In the genomic region with DNA sequence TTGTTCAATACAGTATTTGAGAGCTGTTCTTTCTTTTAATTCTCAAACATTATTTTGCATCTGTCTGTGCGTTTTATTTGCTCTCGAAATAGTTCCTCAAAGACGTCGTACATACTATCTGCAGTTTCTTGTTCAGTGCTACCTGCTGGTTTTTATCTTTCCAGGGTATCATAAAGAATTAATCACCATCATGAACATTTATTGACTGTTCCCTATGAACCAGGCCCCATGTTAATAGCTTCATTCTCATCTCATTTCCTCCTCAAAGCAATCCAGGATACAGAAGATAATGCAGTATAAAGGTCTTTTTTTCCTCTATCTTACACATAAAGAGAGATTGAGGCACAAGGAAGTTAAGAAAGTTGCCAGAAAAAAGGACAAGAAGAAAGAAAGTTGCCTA, we compare ENCODE assay signal across 37 cellular contexts.
"Had no signal": no experiment of that assay in that cellular context is flagged by ENCODE, and none has a peak within 500 bp of the region (broad histone marks: within the 10 kb centered on the region; RNA-seq: fewer than 3 reads in every experiment).

No MANE protein-coding gene starts in this region.

- H3K4me1 ChIP-seq: adrenal gland, body of pancreas, breast epithelium had no signal

- H3K9me3 ChIP-seq: adrenal gland, body of pancreas, breast epithelium had no signal

- DNase-seq: activated B cell treated with CpG ODN at 0.5 μM for 24 hours; activated CD4-positive, alpha-beta memory T cell treated with anti-CD3 and anti-CD28 coated beads for 36 hours; activated CD4-positive, alpha-beta T cell treated with anti-CD3 and anti-CD28 coated beads for 4 hours; activated CD4-positive, alpha-beta T cell treated with anti-CD3 and anti-CD28 coated beads, Interleukin-2, amount 10 ng/mL, durations not matched to agents 24 days and 14 days; activated CD4-positive, alpha-beta T cell treated with anti-CD3 and anti-CD28 coated beads, Interleukin-2, amount 50 U/mL, for 1 hour; activated CD4-positive, alpha-beta T cell treated with anti-CD3 and anti-CD28 coated beads, Interleukin-2, amount 50 U/mL, for 4 hours; activated CD4-positive, CD25-positive, alpha-beta regulatory T cell treated with anti-CD3 and anti-CD28 coated beads, Interleukin-2, amount 50 U/mL, for 72 hours; activated CD8-positive, alpha-beta memory T cell treated with anti-CD3 and anti-CD28 coated beads, Interleukin-2, amount 50 U/mL, for 4 hours; activated CD8-positive, alpha-beta T cell treated with anti-CD3 and anti-CD28 coated beads for 36 hours; activated effector memory CD4-positive, alpha-beta T cell treated with anti-CD3 and anti-CD28 coated beads, Interleukin-2, amount 50 U/mL, for 16 hours; activated gamma-delta T cell treated with Interleukin-2 at 50 U/mL for 16 hours; activated naive CD4-positive, alpha-beta T cell; activated naive CD4-positive, alpha-beta T cell treated with anti-CD3 and anti-CD28 coated beads for 36 hours; activated naive CD4-positive, alpha-beta T cell treated with anti-CD3 and anti-CD28 coated beads, Interleukin-2, amount 50 U/mL, for 16 hours; activated naive CD8-positive, alpha-beta T cell treated with anti-CD3 and anti-CD28 coated beads, Interleukin-2, amount 10 ng/mL, durations not matched to agents 7 days and 5 days; activated T-cell treated with anti-CD3 and anti-CD28 coated beads for 4 hours; activated T-cell treated with anti-CD3 and anti-CD28 coated beads, Interleukin-2, amount 50 U/mL, for 1 hour; activated T-cell treated with anti-CD3 and anti-CD28 coated beads, Interleukin-2, amount 50 U/mL, for 4 hours; activated T-cell treated with anti-CD3 and anti-CD28 coated beads, Interleukin-2, amount 50 U/mL, for 72 hours; adrenal gland; amniotic stem cell; aorta; body of pancreas; brain microvascular endothelial cell; central memory CD4-positive, alpha-beta T cell; T-helper 1 cell; T-helper 2 cell; T-helper 9 cell had no signal

- H3K27me3 ChIP-seq: adrenal gland, body of pancreas, brain microvascular endothelial cell, breast epithelium had no signal

- H3K4me1 Mint-ChIP-seq: activated B cell treated with CpG ODN at 0.5 μM for 24 hours; activated CD4-positive, alpha-beta T cell treated with anti-CD3 and anti-CD28 coated beads, Interleukin-2, amount 10 ng/mL, durations not matched to agents 24 days and 14 days; activated naive CD8-positive, alpha-beta T cell treated with anti-CD3 and anti-CD28 coated beads, Interleukin-2, amount 10 ng/mL, durations not matched to agents 7 days and 5 days; activated T-helper 17 cell treated with anti-CD3 and anti-CD28 coated beads, Interleukin-2, amount 50 U/mL, for 72 hours had no signal

- H3K4me3 Mint-ChIP-seq: activated B cell treated with CpG ODN at 0.5 μM for 24 hours; activated CD4-positive, alpha-beta memory T cell treated with anti-CD3 and anti-CD28 coated beads for 36 hours; activated CD4-positive, alpha-beta T cell treated with anti-CD3 and anti-CD28 coated beads, Interleukin-2, amount 10 ng/mL, durations not matched to agents 24 days and 14 days; activated CD8-positive, alpha-beta T cell treated with anti-CD3 and anti-CD28 coated beads for 36 hours; activated naive CD4-positive, alpha-beta T cell treated with anti-CD3 and anti-CD28 coated beads for 36 hours; activated naive CD8-positive, alpha-beta T cell; activated naive CD8-positive, alpha-beta T cell treated with anti-CD3 and anti-CD28 coated beads, Interleukin-2, amount 10 ng/mL, durations not matched to agents 7 days and 5 days; activated T-cell treated with anti-CD3 and anti-CD28 coated beads, Interleukin-2, amount 50 U/mL, for 4 hours; activated T-cell treated with anti-CD3 and anti-CD28 coated beads, Interleukin-2, amount 50 U/mL, for 72 hours; activated T-helper 1 cell treated with anti-CD3 and anti-CD28 coated beads, Interleukin-12 subunit alpha, Interleukin-12 subunit beta, Interleukin-2, Interleukin-4 antibody, amounts not matched to agents 30 ng/mL and 10 ng/mL and 1 ng/mL, durations not matched to agents 14 hours and 24 hours and 36 hours; activated T-helper 17 cell treated with anti-CD3 and anti-CD28 coated beads, Interleukin-2, amount 50 U/mL, for 72 hours; T-helper 1 cell treated with Interleukin-12 subunit alpha and Interleukin-12 subunit beta and Interleukin-4 antibody, amounts not matched to agents 30 μg/mL and 1 μg/mL, for 36 hours; T-helper 2 cell treated with Interferon-gamma antibody and Interleukin-4, amounts not matched to agents 5 μg/mL and 100 μg/mL, for 36 hours had no signal

- H3K9me3 Mint-ChIP-seq: activated B cell treated with CpG ODN at 0.5 μM for 24 hours; activated CD4-positive, alpha-beta memory T cell treated with anti-CD3 and anti-CD28 coated beads for 36 hours; activated CD4-positive, alpha-beta T cell treated with anti-CD3 and anti-CD28 coated beads, Interleukin-2, amount 10 ng/mL, durations not matched to agents 24 days and 14 days; activated CD8-positive, alpha-beta T cell treated with anti-CD3 and anti-CD28 coated beads for 36 hours; activated naive CD4-positive, alpha-beta T cell treated with anti-CD3 and anti-CD28 coated beads for 36 hours; activated naive CD8-positive, alpha-beta T cell treated with anti-CD3 and anti-CD28 coated beads, Interleukin-2, amount 10 ng/mL, durations not matched to agents 7 days and 5 days; activated T-cell treated with anti-CD3 and anti-CD28 coated beads, Interleukin-2, amount 50 U/mL, for 4 hours; activated T-cell treated with anti-CD3 and anti-CD28 coated beads, Interleukin-2, amount 50 U/mL, for 72 hours; activated T-helper 1 cell treated with anti-CD3 and anti-CD28 coated beads, Interleukin-12 subunit alpha, Interleukin-12 subunit beta, Interleukin-2, Interleukin-4 antibody, amounts not matched to agents 30 ng/mL and 10 ng/mL and 1 ng/mL, durations not matched to agents 14 hours and 24 hours and 36 hours; activated T-helper 17 cell treated with anti-CD3 and anti-CD28 coated beads, Interleukin-2, amount 50 U/mL, for 72 hours; T-helper 1 cell treated with Interleukin-12 subunit alpha and Interleukin-12 subunit beta and Interleukin-4 antibody, amounts not matched to agents 30 μg/mL and 1 μg/mL, for 36 hours; T-helper 2 cell treated with Interferon-gamma antibody and Interleukin-4, amounts not matched to agents 5 μg/mL and 100 μg/mL, for 36 hours had no signal

- H3K36me3 Mint-ChIP-seq: activated CD4-positive, alpha-beta memory T cell treated with anti-CD3 and anti-CD28 coated beads for 36 hours; activated naive CD8-positive, alpha-beta T cell; activated naive CD8-positive, alpha-beta T cell treated with anti-CD3 and anti-CD28 coated beads, Interleukin-2, amount 10 ng/mL, durations not matched to agents 7 days and 5 days had no signal

- FAIRE-seq: astrocyte, TTC549 had no signal

- H3K27me3 Mint-ChIP-seq: activated B cell treated with CpG ODN at 0.5 μM for 24 hours; activated CD4-positive, alpha-beta memory T cell treated with anti-CD3 and anti-CD28 coated beads for 36 hours; activated CD8-positive, alpha-beta T cell treated with anti-CD3 and anti-CD28 coated beads for 36 hours; activated T-helper 17 cell treated with anti-CD3 and anti-CD28 coated beads, Interleukin-2, amount 50 U/mL, for 72 hours had no signal

- H3K27ac ChIP-seq: adrenal gland, body of pancreas, brain microvascular endothelial cell, breast epithelium, VCaP had no signal

- ATAC-seq: activated CD8-positive, alpha-beta T cell treated with anti-CD3 and anti-CD28 coated beads for 36 hours; activated T-cell treated with anti-CD3 and anti-CD28 coated beads, Interleukin-2, amount 50 U/mL, for 4 hours; activated T-cell treated with anti-CD3 and anti-CD28 coated beads, Interleukin-2, amount 50 U/mL, for 72 hours; activated T-helper 17 cell treated with anti-CD3 and anti-CD28 coated beads, Interleukin-2, amount 50 U/mL, for 72 hours; body of pancreas had no signal

- H3K4me3 ChIP-seq: adrenal gland, body of pancreas, breast epithelium had no signal

- H3K27ac Mint-ChIP-seq: activated B cell treated with CpG ODN at 0.5 μM for 24 hours; activated CD4-positive, alpha-beta memory T cell treated with anti-CD3 and anti-CD28 coated beads for 36 hours; activated CD4-positive, alpha-beta T cell treated with anti-CD3 and anti-CD28 coated beads, Interleukin-2, amount 10 ng/mL, durations not matched to agents 24 days and 14 days; activated CD8-positive, alpha-beta T cell treated with anti-CD3 and anti-CD28 coated beads for 36 hours; activated naive CD4-positive, alpha-beta T cell treated with anti-CD3 and anti-CD28 coated beads for 36 hours; activated naive CD8-positive, alpha-beta T cell; activated naive CD8-positive, alpha-beta T cell treated with anti-CD3 and anti-CD28 coated beads, Interleukin-2, amount 10 ng/mL, durations not matched to agents 7 days and 5 days; activated T-cell treated with anti-CD3 and anti-CD28 coated beads, Interleukin-2, amount 50 U/mL, for 72 hours; activated T-helper 1 cell treated with anti-CD3 and anti-CD28 coated beads, Interleukin-12 subunit alpha, Interleukin-12 subunit beta, Interleukin-2, Interleukin-4 antibody, amounts not matched to agents 30 ng/mL and 10 ng/mL and 1 ng/mL, durations not matched to agents 14 hours and 24 hours and 36 hours; activated T-helper 17 cell treated with anti-CD3 and anti-CD28 coated beads, Interleukin-2, amount 50 U/mL, for 72 hours; T-helper 1 cell treated with Interleukin-12 subunit alpha and Interleukin-12 subunit beta and Interleukin-4 antibody, amounts not matched to agents 30 μg/mL and 1 μg/mL, for 36 hours; T-helper 2 cell treated with Interferon-gamma antibody and Interleukin-4, amounts not matched to agents 5 μg/mL and 100 μg/mL, for 36 hours had no signal

- H3K36me3 ChIP-seq: adrenal gland, brain microvascular endothelial cell, breast epithelium had no signal
